ENCODE assay signal across 8 cellular contexts in the genomic region with DNA sequence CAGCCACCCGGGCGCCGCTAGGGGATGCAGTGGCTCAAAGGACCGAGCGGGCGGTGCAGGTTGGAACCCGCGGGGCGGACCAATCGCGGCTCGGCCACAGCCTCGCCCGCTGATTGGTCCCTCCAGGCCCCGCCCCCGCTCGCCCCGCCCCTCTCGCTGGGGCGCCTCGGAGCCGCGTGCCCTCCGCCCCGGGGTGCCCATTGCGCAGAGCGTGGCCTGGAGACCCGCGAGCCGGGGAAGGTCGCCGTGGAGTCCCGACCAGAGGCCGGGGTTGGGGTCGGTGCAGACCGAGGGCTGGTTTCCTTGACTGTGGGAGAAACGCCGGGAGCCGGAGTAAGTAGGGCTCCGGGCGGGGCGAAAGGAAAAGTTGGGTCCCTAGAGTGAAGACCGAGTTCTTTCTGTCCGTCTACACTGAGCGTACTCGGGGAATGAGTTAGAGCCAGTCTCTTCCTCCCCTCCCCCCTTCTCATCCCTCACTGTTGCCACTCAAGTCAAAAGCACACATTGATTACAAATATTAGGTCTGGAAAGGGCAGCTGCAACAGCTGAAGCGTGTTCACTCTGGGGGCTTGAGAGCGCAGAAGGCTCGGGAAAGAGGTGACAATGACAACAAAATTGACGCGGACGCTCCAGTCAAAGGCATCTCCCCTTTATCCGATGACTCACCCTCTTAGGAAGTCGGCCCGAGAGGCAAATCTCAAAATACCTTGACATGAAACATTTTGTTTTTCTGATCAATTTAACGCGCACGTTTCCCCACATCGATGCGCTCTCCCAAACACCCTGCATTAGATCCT. TPM values are rescaled to one million over a fixed set of nuclear protein-coding genes. Genes with fewer than 3 reads are reported as not detected.
DNase-seq lines count a peak whose midpoint lies in the region; ATAC-seq, FAIRE-seq and TF ChIP-seq lines count a peak whose summit lies in the region.

No MANE protein-coding gene starts in this region.

- WGBS in right cardiac atrium: under 1% methylated on average over 60 of the region's 60 CpGs

- TF ChIP-seq CTCF in retinal pigment epithelial cell (conservative IDR thresholded peaks at IDR 0.05; ENCODE audit: low read depth, low read length): peak; percentile 92

- ATAC-seq in GM21423 (IDR thresholded peaks at IDR 0.05; ENCODE audit: unreplicated experiment): peak; percentile 61
- peak; percentile 91 to 94 for ATAC-seq in right cardiac atrium

- H3K27ac ChIP-seq in right cardiac atrium (ENCODE audit: low read length): peak overlapping the region; percentile 41

- FAIRE-seq in HTR-8/SVneo (lab: Jason Lieb, UNC): peak; percentile 16

- peak; percentile 30 for DNase-seq in DMS153 treated with DMSO at 0.1 percent for 48 hours (lab: John Stamatoyannopoulos, UW; ENCODE audit: unreplicated experiment)
- peak; percentile 93 for DNase-seq in HTR-8/SVneo (ENCODE audit: insufficient read length, low spot score)
- DNase-seq in SW 1271 (lab: John Stamatoyannopoulos, UW): peak; percentile 29 to 72
- DNase-seq in activated naive CD8-positive, alpha-beta T cell treated with anti-CD3 and anti-CD28 coated beads, Interleukin-2, amount 50 U/mL, for 16 hours (ENCODE audit: low read depth, low spot score): peak; percentile 90
- peak; percentile 89 to 94 (median 94) for DNase-seq in right cardiac atrium
- DNase-seq in retinal pigment epithelial cell (ENCODE audit: low read depth): peak; percentile 48
- no peak for DNase-seq in NCI-H2107 treated with DMSO at 0.1 percent for 48 hours (lab: John Stamatoyannopoulos, UW; ENCODE audit: unreplicated experiment)

- H3K27me3 ChIP-seq in right cardiac atrium (ENCODE audit: control insufficient read depth, insufficient read depth): no peaks in the 10 kb centered on the region

- intact Hi-C loops in right cardiac atrium (cut with DNase I): no loop called here

- peaks cover 6% of the 10 kb centered on the region for H3K4me1 ChIP-seq in right cardiac atrium (ENCODE audit: control insufficient read depth, insufficient read depth, low read length)

- H3K4me3 ChIP-seq in right cardiac atrium (ENCODE audit: low read length): peak overlapping the region; percentile 83
- H3K4me3 ChIP-seq in retinal pigment epithelial cell (ENCODE audit: low read length): peak overlapping the region; percentile 51

- no peaks in the 10 kb centered on the region for H3K9me3 ChIP-seq in right cardiac atrium (ENCODE audit: control insufficient read depth, low read length)

RNA-seq across cellular contexts. Expression of a gene that starts 0.8 kb away (rescaled TPM):
- 1 to 10 TPM in 2 of 4 donors, under 1 TPM in 2; 0.76 to 1.7 (median 0.95) TPM for total RNA-seq in right cardiac atrium
- polyA plus RNA-seq in right cardiac atrium: 1.4 TPM
